In the genomic region with DNA sequence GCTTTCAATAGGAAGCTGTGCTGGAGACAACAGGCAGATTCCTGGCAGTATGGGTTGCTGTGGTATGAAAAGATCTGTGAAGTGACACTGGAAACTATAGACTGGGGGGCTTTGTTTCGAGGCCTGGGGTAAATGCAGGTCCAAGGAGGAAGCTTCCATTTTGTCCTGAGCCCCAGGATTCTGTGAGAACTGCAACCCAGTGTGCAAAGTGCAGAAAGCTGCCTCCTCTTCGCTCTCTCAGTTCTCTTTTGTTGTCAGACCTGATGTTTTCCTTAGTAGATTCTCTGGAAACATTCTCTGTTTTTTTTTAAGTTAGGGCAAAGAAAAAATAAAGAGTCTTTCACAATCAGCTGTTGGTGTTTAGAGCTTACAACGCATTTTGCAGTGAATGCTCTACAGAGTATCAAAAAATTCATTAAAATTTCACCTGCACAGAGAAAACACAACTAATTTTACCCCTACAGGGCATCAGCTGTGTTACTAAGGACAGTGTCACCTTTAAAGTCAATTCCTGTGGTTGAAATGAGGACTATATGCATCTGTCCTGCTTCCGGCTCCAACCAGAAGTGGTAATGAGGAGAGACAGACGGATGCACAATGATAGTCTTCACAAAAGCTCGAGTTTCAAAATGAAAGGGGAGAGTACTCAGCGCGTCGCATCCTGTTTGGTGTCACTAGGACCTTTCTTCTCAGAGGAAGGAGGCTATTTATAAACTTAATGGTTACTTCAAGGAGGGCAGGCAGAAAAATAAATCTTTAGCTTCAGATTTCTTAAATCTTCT, we compare ENCODE assay signal across 8 cellular contexts.
A peak's percentile ranks its signal among the peaks of the same experiment; 100 is the strongest.
DNase-seq lines count a peak whose midpoint lies in the region; ATAC-seq and TF ChIP-seq lines count a peak whose summit lies in the region.

No MANE protein-coding gene starts in this region.

- H3K36me3 ChIP-seq in CD8-positive, alpha-beta T cell (ENCODE audit: insufficient read depth, low read length) = no peaks in the 10 kb centered on the region

- no peaks in the 10 kb centered on the region for H3K36me3 Mint-ChIP-seq in CD8-positive, alpha-beta T cell
- no peaks in the 10 kb centered on the region for H3K36me3 Mint-ChIP-seq in activated CD4-positive, alpha-beta memory T cell treated with anti-CD3 and anti-CD28 coated beads for 36 hours

- TF ChIP-seq CTCF in CD8-positive, alpha-beta T cell (IDR thresholded peaks at IDR 0.05) = no peak

- peak; percentile 13 to 68 (median 46) for DNase-seq in CD8-positive, alpha-beta T cell
- DNase-seq in activated CD4-positive, alpha-beta memory T cell treated with anti-CD3 and anti-CD28 coated beads for 36 hours = peak; percentile 78
- DNase-seq in left lobe of liver (ENCODE audit: low spot score) (no peak), iPS-NIHi11 (ENCODE audit: low spot score) (no peak), middle frontal gyrus (ENCODE audit: extremely low spot score, low spot score) (no peak)
- peak; percentile 48 for DNase-seq in stimulated activated naive CD8-positive, alpha-beta T cell treated with anti-CD3 and anti-CD28 coated beads, Interleukin-15, Interleukin-2, amounts not matched to agents 100 U/mL and 50 U/mL, for 24 hours

- no peaks in the 10 kb centered on the region for H3K9me3 Mint-ChIP-seq in CD8-positive, alpha-beta T cell
- no peaks in the 10 kb centered on the region for H3K9me3 Mint-ChIP-seq in activated CD4-positive, alpha-beta memory T cell treated with anti-CD3 and anti-CD28 coated beads for 36 hours

- CTCF ChIA-PET in CD8-positive, alpha-beta T cell (lab: Charles Lee) = interaction anchor here (0.5 to 10.8 kb wide), 7 partner anchors 26 to 1613 kb away, joined by 3 to 64 read pairs (median 4); no protein-coding TSS in a partner anchor
- CTCF ChIA-PET in activated CD4-positive, alpha-beta memory T cell treated with anti-CD3 and anti-CD28 coated beads for 36 hours (lab: Charles Lee) = interaction anchor here (0.7 to 3.1 kb wide), 10 partner anchors 10 to 229 kb away, joined by 3 to 23 read pairs (median 4); a partner anchor contains a TSS

- ATAC-seq in CD8-positive, alpha-beta T cell = peak; percentile 87
- ATAC-seq in GM19324 (IDR thresholded peaks at IDR 0.05; ENCODE audit: low FRiP score, unreplicated experiment) = peak; percentile 82
- peak; percentile 93 for ATAC-seq in HG03342 (IDR thresholded peaks at IDR 0.05; ENCODE audit: unreplicated experiment)
- ATAC-seq in left lobe of liver = peak; percentile 41
- ATAC-seq in stimulated activated naive CD8-positive, alpha-beta T cell treated with anti-CD3 and anti-CD28 coated beads, Interleukin-15, Interleukin-2, amounts not matched to agents 100 U/mL and 50 U/mL, for 24 hours = peak; percentile 97

- H3K9me3 ChIP-seq in CD8-positive, alpha-beta T cell (ENCODE audit: low read length) = no peaks in the 10 kb centered on the region

- H3K4me1 Mint-ChIP-seq in CD8-positive, alpha-beta T cell (ENCODE audit: low read depth) = peaks cover 54% of the 10 kb centered on the region
- peaks cover 38% of the 10 kb centered on the region for H3K4me1 Mint-ChIP-seq in activated CD4-positive, alpha-beta memory T cell treated with anti-CD3 and anti-CD28 coated beads for 36 hours (ENCODE audit: low read depth)

- peak overlapping the region; percentile 66 for H3K27ac ChIP-seq in CD8-positive, alpha-beta T cell (ENCODE audit: low read depth, low read length)

- intact Hi-C loops in CD8-positive, alpha-beta T cell (cut with DNase I, micrococcal nuclease) = loop anchor here (1.0 to 5.0 kb wide), 3 partner anchors 19 to 88 kb away; a partner anchor contains a TSS
- intact Hi-C loops in activated CD4-positive, alpha-beta memory T cell treated with anti-CD3 and anti-CD28 coated beads for 36 hours (cut with micrococcal nuclease) = loop anchor here (1.0 to 5.0 kb wide), 7 partner anchors 25 to 396 kb away; a partner anchor contains a TSS

- POLR2A ChIA-PET in CD8-positive, alpha-beta T cell (lab: Charles Lee) = interaction anchor here (0.8 to 2.0 kb wide), 8 partner anchors 9 to 89 kb away, joined by 3 to 18 read pairs (median 6); a partner anchor contains a TSS
- POLR2A ChIA-PET in activated CD4-positive, alpha-beta memory T cell treated with anti-CD3 and anti-CD28 coated beads for 36 hours (lab: Charles Lee) = interaction anchor here (0.9 to 1.0 kb wide), 3 partner anchors 106 to 397 kb away, joined by 3 read pairs; no protein-coding TSS in a partner anchor

- H3K4me3 Mint-ChIP-seq in CD8-positive, alpha-beta T cell = peak overlapping the region; percentile 68
- H3K4me3 Mint-ChIP-seq in activated CD4-positive, alpha-beta memory T cell treated with anti-CD3 and anti-CD28 coated beads for 36 hours = peak overlapping the region; percentile 27

- H3K27me3 Mint-ChIP-seq in CD8-positive, alpha-beta T cell (ENCODE audit: low read depth) = no peaks in the 10 kb centered on the region
- no peaks in the 10 kb centered on the region for H3K27me3 Mint-ChIP-seq in activated CD4-positive, alpha-beta memory T cell treated with anti-CD3 and anti-CD28 coated beads for 36 hours

- peak overlapping the region; percentile 89 for H3K27ac Mint-ChIP-seq in CD8-positive, alpha-beta T cell
- peak overlapping the region; percentile 71 for H3K27ac Mint-ChIP-seq in activated CD4-positive, alpha-beta memory T cell treated with anti-CD3 and anti-CD28 coated beads for 36 hours

- peaks cover 45% of the 10 kb centered on the region for H3K4me1 ChIP-seq in CD8-positive, alpha-beta T cell (ENCODE audit: insufficient read depth, low read length)

- H3K27me3 ChIP-seq in CD8-positive, alpha-beta T cell (ENCODE audit: insufficient read depth, low read length) = no peaks in the 10 kb centered on the region

- H3K4me3 ChIP-seq in CD8-positive, alpha-beta T cell (ENCODE audit: low read depth, low read length) = peak overlapping the region; percentile 48

Comparison
In these comparisons a context has a peak if more than half of its experiments do, and no peak if none do; other contexts are left out.
1. ATAC-seq: peak in every context shown above with its lines; median percentile 97 in stimulated activated naive CD8-positive, alpha-beta T cell treated with anti-CD3 and anti-CD28 coated beads, Interleukin-15, Interleukin-2, amounts not matched to agents 100 U/mL and 50 U/mL, for 24 hours; 93 in HG03342; 87 in CD8-positive, alpha-beta T cell; 82 in GM19324; 41 in left lobe of liver.
2. DNase-seq: peak in CD8-positive, alpha-beta T cell (7 of 7), activated CD4-positive, alpha-beta memory T cell treated with anti-CD3 and anti-CD28 coated beads for 36 hours (single experiment) and stimulated activated naive CD8-positive, alpha-beta T cell treated with anti-CD3 and anti-CD28 coated beads, Interleukin-15, Interleukin-2, amounts not matched to agents 100 U/mL and 50 U/mL, for 24 hours (single experiment); none in left lobe of liver (single experiment), iPS-NIHi11 (single experiment) and middle frontal gyrus (single experiment).